8 cellular contexts compared by ENCODE assay signal in genomic region chr9:127955294-127956015, GRCh38. TPM values are rescaled to one million over a fixed set of nuclear protein-coding genes. Genes with fewer than 3 reads are reported as not detected.
A peak's percentile ranks its signal among the peaks of the same experiment; 100 is the strongest.
DNase-seq lines count a peak whose midpoint lies in the region; ATAC-seq, FAIRE-seq and TF ChIP-seq lines count a peak whose summit lies in the region.

No MANE protein-coding gene starts in this region.

- H3K4me1 Mint-ChIP-seq in astrocyte (ENCODE audit: low read depth, unreplicated experiment), result peaks cover 7% of the 10 kb centered on the region

- DNase-seq in NAMALWA (ENCODE audit: low spot score), result peak; percentile 86
- DNase-seq in SW480 (ENCODE audit: low spot score), result peak; percentile 98
- peak; percentile 23 for DNase-seq in astrocyte (ENCODE audit: low read depth)
- DNase-seq in kidney tubule cell (ENCODE audit: low spot score), result peak; percentile 95
- DNase-seq in stimulated activated CD4-positive, alpha-beta T cell treated with anti-CD3 and anti-CD28 coated beads, Interleukin-4, amount 100 ng/mL, for 24 hours, result peak; percentile 90
- no peak for DNase-seq in mesenteric fat pad (ENCODE audit: low spot score)

- ATAC-seq in GM19025 (IDR thresholded peaks at IDR 0.05; ENCODE audit: low read depth, unreplicated experiment), result peak; percentile 55

- H3K27me3 Mint-ChIP-seq in astrocyte (ENCODE audit: low read depth, unreplicated experiment), result no peaks in the 10 kb centered on the region

- H3K27ac Mint-ChIP-seq in astrocyte (ENCODE audit: unreplicated experiment), result no peak overlapping the region

- no peaks in the 10 kb centered on the region for H3K36me3 ChIP-seq in astrocyte (ENCODE audit: insufficient read depth, low read length)

- no peak overlapping the region for H3K4me3 ChIP-seq in astrocyte (ENCODE audit: insufficient read depth, low read depth, low read length)

- H3K4me2 ChIP-seq in astrocyte (ENCODE audit: low read length), result no peak overlapping the region

- no peak overlapping the region for H2AFZ ChIP-seq in astrocyte (ENCODE audit: low read depth, low read length)

- H3K9me3 ChIP-seq in astrocyte (ENCODE audit: insufficient read depth, low read depth, low read length), result no peaks in the 10 kb centered on the region

- H3K4me3 Mint-ChIP-seq in astrocyte (ENCODE audit: unreplicated experiment), result no peak overlapping the region

- TF ChIP-seq CTCF in 22Rv1 (IDR thresholded peaks at IDR 0.05) (peak; percentile 68), astrocyte (IDR thresholded peaks at IDR 0.05; ENCODE audit: insufficient read depth, low read depth, low read length) (no peak)

- peak overlapping the region; percentile 77 for H3K27ac ChIP-seq in 22Rv1
- H3K27ac ChIP-seq in astrocyte (ENCODE audit: low read depth, low read length), result no peak overlapping the region

- H3K36me3 Mint-ChIP-seq in astrocyte (ENCODE audit: low read depth, unreplicated experiment), result peaks cover 5% of the 10 kb centered on the region

- FAIRE-seq in astrocyte (lab: Jason Lieb, UNC), result no peak

- H3K9ac ChIP-seq in astrocyte (ENCODE audit: low read length), result peak overlapping the region; percentile 8

- H3K79me2 ChIP-seq in astrocyte (ENCODE audit: insufficient read depth, low read length), result peaks cover 28% of the 10 kb centered on the region

- peaks cover 65% of the 10 kb centered on the region for H4K20me1 ChIP-seq in astrocyte (ENCODE audit: insufficient read depth, low read length)

- H3K27me3 ChIP-seq in astrocyte (ENCODE audit: insufficient read depth, low read length), result no peaks in the 10 kb centered on the region

- H3K4me1 ChIP-seq in astrocyte (ENCODE audit: insufficient read depth, low read length), result peaks cover 14% of the 10 kb centered on the region

- H3K9me3 Mint-ChIP-seq in astrocyte (ENCODE audit: unreplicated experiment), result no peaks in the 10 kb centered on the region

RNA-seq across cellular contexts. Expression of gene DPM2, which starts 17.8 kb away (rescaled TPM):
- total RNA-seq in astrocyte (32.7 and 34.3 TPM in 2 replicates), mesenteric fat pad (20.9 TPM)

RNA-seq across cellular contexts. Expression of gene PIP5KL1, which starts 24.9 kb away (rescaled TPM):
- total RNA-seq in astrocyte, result 4.6 and 4.9 TPM in 2 replicates
- 2.2 TPM for total RNA-seq in mesenteric fat pad

RNA-seq across cellular contexts. Expression of gene EEIG1, which starts 25.3 kb away (rescaled TPM):
- total RNA-seq in astrocyte, result 26.0 and 26.4 TPM in 2 replicates
- 12.8 TPM for total RNA-seq in mesenteric fat pad

RNA-seq across cellular contexts. Expression of gene ST6GALNAC4, which starts 38.6 kb away (rescaled TPM):
- 14.5 and 21.7 TPM in 2 replicates for total RNA-seq in astrocyte
- 40.0 TPM for total RNA-seq in mesenteric fat pad

RNA-seq across cellular contexts. Expression of gene ST6GALNAC6, which starts 56.1 kb away (rescaled TPM):
- total RNA-seq in astrocyte (30.4 and 37.5 TPM in 2 replicates), mesenteric fat pad (109 TPM)
